8 cellular contexts compared by ENCODE assay signal in the genomic region with DNA sequence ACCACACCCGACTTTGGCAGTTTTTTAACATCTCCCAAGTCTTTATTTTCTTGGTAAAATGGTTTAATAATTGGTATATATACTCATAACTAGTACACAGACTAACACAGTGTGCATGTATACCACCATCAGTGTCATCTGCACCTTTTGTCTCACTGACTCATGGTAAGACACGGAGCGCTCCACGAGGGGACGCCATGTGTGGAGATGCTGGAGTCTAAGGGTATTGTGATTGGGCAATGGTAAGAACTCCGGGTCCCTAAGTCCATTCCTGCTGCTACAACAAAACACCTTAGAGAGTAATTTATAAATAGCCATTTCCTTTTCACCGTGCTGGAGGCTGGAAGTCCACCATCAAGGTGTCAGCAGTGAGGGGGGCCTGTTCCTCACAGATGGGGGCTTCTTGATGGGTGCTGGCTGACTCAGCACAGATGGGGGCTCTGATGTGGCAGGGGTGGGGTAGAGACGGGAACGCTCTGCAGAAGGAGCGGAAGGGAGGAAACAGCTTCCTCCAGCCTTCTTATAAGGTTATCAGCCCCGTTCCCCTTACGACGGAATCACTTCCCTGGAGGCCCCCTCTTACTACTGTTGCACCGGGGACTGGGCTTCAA. TPM values are rescaled to one million over a fixed set of nuclear protein-coding genes. Genes with fewer than 3 reads are reported as not detected.
DNase-seq lines count a peak whose midpoint lies in the region; ATAC-seq, FAIRE-seq and TF ChIP-seq lines count a peak whose summit lies in the region.

No MANE protein-coding gene starts in this region.

- TF ChIP-seq CTCF in keratinocyte (optimal IDR thresholded peaks at IDR 0.05 in 1 of 3, IDR thresholded peaks at IDR 0.05 in 1 of 3, conservative IDR thresholded peaks at IDR 0.05 in 1 of 3; ENCODE audit: extremely low read depth in 1 of 3, insufficient read depth in 2 of 3, low read length in 3 of 3), result no peak

- H3K4me2 ChIP-seq in keratinocyte (ENCODE audit: control insufficient read depth, extremely low read depth, insufficient read depth, low read depth, low read length), result peak overlapping the region; percentile 67

- H3K27ac ChIP-seq in keratinocyte (ENCODE audit: control insufficient read depth, insufficient read depth, low read length), result no peak overlapping the region

- peak overlapping the region; percentile 48 for H3K27ac Mint-ChIP-seq in stimulated activated effector memory CD8-positive, alpha-beta T cell treated with anti-CD3 and anti-CD28 coated beads, Interleukin-12 subunit alpha, Interleukin-12 subunit beta, amount 100 ng/mL, for 72 hours

- no peaks in the 10 kb centered on the region for H3K9me1 ChIP-seq in keratinocyte (ENCODE audit: control insufficient read depth, extremely low read depth, insufficient read depth, low read length)

- dilution Hi-C loops in keratinocyte (cut with MboI; ENCODE audit: extremely low pct_ligation_motif_present, low sequenced_read_pairs), result no loop called here

- DNase-seq in activated T-cell treated with anti-CD3 and anti-CD28 coated beads for 4 hours (peak; percentile 20), keratinocyte (ENCODE audit: low read depth, low spot score) (no peak), NCI-H1092 (lab: John Stamatoyannopoulos, UW) (no peak), RCC 7860 (ENCODE audit: low spot score) (no peak)
- DNase-seq in stimulated activated effector memory CD8-positive, alpha-beta T cell treated with anti-CD3 and anti-CD28 coated beads, Interleukin-12 subunit alpha, Interleukin-12 subunit beta, amount 100 ng/mL, for 72 hours (ENCODE audit: low spot score in 2 of 2), result no peak

- ATAC-seq in HG03378 (IDR thresholded peaks at IDR 0.05; ENCODE audit: unreplicated experiment) (peak; percentile 30), HG03045 (IDR thresholded peaks at IDR 0.05; ENCODE audit: unreplicated experiment) (no peak), HG03432 (IDR thresholded peaks at IDR 0.05; ENCODE audit: unreplicated experiment) (no peak)
- no peak for ATAC-seq in stimulated activated effector memory CD8-positive, alpha-beta T cell treated with anti-CD3 and anti-CD28 coated beads, Interleukin-12 subunit alpha, Interleukin-12 subunit beta, amount 100 ng/mL, for 72 hours

- H2AFZ ChIP-seq in keratinocyte (ENCODE audit: control insufficient read depth, low read length), result no peak overlapping the region

- no peaks in the 10 kb centered on the region for H3K9me3 Mint-ChIP-seq in stimulated activated effector memory CD8-positive, alpha-beta T cell treated with anti-CD3 and anti-CD28 coated beads, Interleukin-12 subunit alpha, Interleukin-12 subunit beta, amount 100 ng/mL, for 72 hours

- no peaks in the 10 kb centered on the region for H3K79me2 ChIP-seq in keratinocyte (ENCODE audit: control insufficient read depth, insufficient read depth, low read length)

- H3K9ac ChIP-seq in keratinocyte (ENCODE audit: control insufficient read depth, extremely low read depth, insufficient read depth, low read length), result no peak overlapping the region

- H3K27me3 ChIP-seq in keratinocyte (ENCODE audit: control insufficient read depth, extremely low read depth, insufficient read depth, low read length), result peaks cover 8% of the 10 kb centered on the region

- H4K20me1 ChIP-seq in keratinocyte (ENCODE audit: control insufficient read depth, extremely low read depth, insufficient read depth, low read length), result no peaks in the 10 kb centered on the region

- H3K36me3 ChIP-seq in keratinocyte (ENCODE audit: control insufficient read depth in 2 of 2, extremely low read depth in 1 of 2, insufficient read depth in 2 of 2, low read length in 2 of 2), result no peaks in the 10 kb centered on the region

- H3K4me3 Mint-ChIP-seq in stimulated activated effector memory CD8-positive, alpha-beta T cell treated with anti-CD3 and anti-CD28 coated beads, Interleukin-12 subunit alpha, Interleukin-12 subunit beta, amount 100 ng/mL, for 72 hours, result peak overlapping the region; percentile 73

- H3K36me3 Mint-ChIP-seq in stimulated activated effector memory CD8-positive, alpha-beta T cell treated with anti-CD3 and anti-CD28 coated beads, Interleukin-12 subunit alpha, Interleukin-12 subunit beta, amount 100 ng/mL, for 72 hours, result no peaks in the 10 kb centered on the region

- FAIRE-seq in keratinocyte (lab: Jason Lieb, UNC) (no peak), RCC 7860 (lab: Jason Lieb, UNC) (no peak)

- peaks cover 3% of the 10 kb centered on the region for H3K4me1 ChIP-seq in keratinocyte (ENCODE audit: control insufficient read depth, extremely low read depth, insufficient read depth, low read length)

- H3K9me3 ChIP-seq in keratinocyte (ENCODE audit: control insufficient read depth, low read depth, low read length), result no peaks in the 10 kb centered on the region

- peaks cover 28% of the 10 kb centered on the region for H3K4me1 Mint-ChIP-seq in stimulated activated effector memory CD8-positive, alpha-beta T cell treated with anti-CD3 and anti-CD28 coated beads, Interleukin-12 subunit alpha, Interleukin-12 subunit beta, amount 100 ng/mL, for 72 hours

- peak overlapping the region in 2 of 3 experiments; percentile 33 to 59 for H3K4me3 ChIP-seq in keratinocyte (ENCODE audit: control insufficient read depth in 2 of 3, extremely low read depth in 1 of 3, insufficient read depth in 2 of 3, low read depth in 1 of 3, low read length in 3 of 3)

RNA-seq across cellular contexts. Expression of gene EDAR, which starts 42.0 kb away (rescaled TPM):
- 0.21 to 0.27 TPM (median 0.27 TPM) in 3 replicates for polyA plus RNA-seq in keratinocyte
- 0.26 TPM for polyA plus RNA-seq in keratinocyte (2011; ENCODE audit: low read depth)
- 0.14 and 0.16 TPM in 2 replicates for polyA plus RNA-seq in keratinocyte (2011; cell fraction: cytosol; rRNA removed)
- polyA plus RNA-seq in keratinocyte (2011; cell fraction: nucleus; rRNA removed), result 0.75 and 1.1 TPM in 2 replicates
- 0.21 and 0.23 TPM in 2 replicates for polyA plus RNA-seq in keratinocyte (2012; ENCODE audit: low replicate concordance)
- polyA minus RNA-seq in keratinocyte, result 0.20 to 0.51 TPM (median 0.30 TPM) in 3 replicates
- polyA minus RNA-seq in keratinocyte (2011; cell fraction: cytosol; rRNA and poly(A)+ RNA removed), result not detected
- polyA minus RNA-seq in keratinocyte (2011; cell fraction: nucleus; rRNA and poly(A)+ RNA removed), result 0.84 and 1.6 TPM in 2 replicates
